In the genomic region with DNA sequence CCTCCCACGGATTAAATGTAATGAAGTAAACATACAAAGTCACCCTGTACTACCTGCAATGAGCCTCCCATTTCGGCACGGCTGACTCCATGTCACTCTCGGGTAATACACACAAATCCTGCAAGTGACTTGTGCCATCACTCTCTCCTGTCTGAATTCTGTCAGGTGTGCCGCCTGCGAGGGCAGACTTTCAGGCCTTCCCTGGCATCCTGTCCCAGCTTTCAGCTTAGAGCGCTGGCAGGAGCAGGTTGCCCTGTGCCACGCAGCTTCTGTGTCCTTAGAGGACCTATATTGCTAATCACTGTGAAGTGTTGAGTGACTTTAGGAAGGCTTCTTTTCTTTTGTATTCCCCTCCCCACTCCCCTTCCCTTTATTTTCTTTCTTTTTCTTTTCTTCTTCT, we compare ENCODE assay signal across 24 cellular contexts.
"Had no signal": no experiment of that assay in that cellular context is flagged by ENCODE, and none has a peak within 500 bp of the region (broad histone marks: within the 10 kb centered on the region; RNA-seq: fewer than 3 reads in every experiment).

No MANE protein-coding gene starts in this region.

- H3K27me3 ChIP-seq: left lung, pancreas, suprapubic skin, thyroid gland had no signal

- H3K4me1 Mint-ChIP-seq: natural killer cell; stimulated activated naive CD8-positive, alpha-beta T cell treated with anti-CD3 and anti-CD28 coated beads, Interleukin-15, amount 100 ng/mL, for 72 hours had no signal

- H3K4me1 ChIP-seq: left lung, lower lobe of right lung, suprapubic skin, thyroid gland had no signal

- H3K36me3 Mint-ChIP-seq: natural killer cell had no signal

- H3K4me3 ChIP-seq: coronary artery, esophagus squamous epithelium, left lung, lower lobe of right lung, pancreas, smooth muscle cell, suprapubic skin, thyroid gland had no signal

- H3K4me3 Mint-ChIP-seq: effector memory CD8-positive, alpha-beta T cell; natural killer cell; stimulated activated naive CD8-positive, alpha-beta T cell treated with anti-CD3 and anti-CD28 coated beads, Interleukin-15, amount 100 ng/mL, for 72 hours had no signal

- H3K27ac ChIP-seq: coronary artery, esophagus squamous epithelium, left lung, lower lobe of right lung, pancreas, suprapubic skin, thyroid gland had no signal

- H3K9me3 Mint-ChIP-seq: effector memory CD8-positive, alpha-beta T cell; natural killer cell; stimulated activated naive CD8-positive, alpha-beta T cell treated with anti-CD3 and anti-CD28 coated beads, Interleukin-15, amount 100 ng/mL, for 72 hours had no signal

- ATAC-seq: effector memory CD8-positive, alpha-beta T cell; left lung; lower lobe of right lung; natural killer cell; pancreas; sciatic nerve; stimulated activated naive CD8-positive, alpha-beta T cell treated with anti-CD3 and anti-CD28 coated beads, Interleukin-15, amount 100 ng/mL, for 72 hours had no signal

- H3K27ac Mint-ChIP-seq: effector memory CD8-positive, alpha-beta T cell; natural killer cell; stimulated activated naive CD8-positive, alpha-beta T cell treated with anti-CD3 and anti-CD28 coated beads, Interleukin-15, amount 100 ng/mL, for 72 hours had no signal

- H3K9me3 ChIP-seq: esophagus squamous epithelium, left lung, lower lobe of right lung, pancreas, suprapubic skin, thyroid gland had no signal

- H3K36me3 ChIP-seq: esophagus squamous epithelium, left lung, lower lobe of right lung, pancreas, suprapubic skin, thyroid gland had no signal

- DNase-seq: dermis blood vessel endothelial cell; effector memory CD8-positive, alpha-beta T cell; erythroblast; esophagus squamous epithelium; foreskin melanocyte; glutamatergic neuron; left lung; lower lobe of right lung; natural killer cell; occipital lobe; pancreas; retina; stimulated activated CD4-positive, alpha-beta T cell treated with anti-CD3 and anti-CD28 coated beads, Interleukin-12 subunit alpha, Interleukin-12 subunit beta, amount 100 ng/mL, for 4 hours; stimulated activated CD4-positive, alpha-beta T cell treated with anti-CD3 and anti-CD28 coated beads, Interleukin-1b, Interleukin-23, amount 100 ng/mL, for 48 hours; stimulated activated CD4-positive, alpha-beta T cell treated with anti-CD3 and anti-CD28 coated beads, Interleukin-4, amount 100 ng/mL, for 1 hour; stimulated activated CD8-positive, alpha-beta memory T cell treated with anti-CD3 and anti-CD28 coated beads, Interleukin-4, amount 100 ng/mL, for 48 hours; stimulated activated naive CD4-positive, alpha-beta T cell; stimulated activated naive CD8-positive, alpha-beta T cell treated with anti-CD3 and anti-CD28 coated beads, Interleukin-15, amount 100 ng/mL, for 72 hours; thyroid gland; trophoblast cell had no signal
